In genomic region chr11:120613264-120614226, GRCh38 we compare ENCODE assay signal across 9 cellular contexts.
A peak's percentile ranks its signal among the peaks of the same experiment; 100 is the strongest.
DNase-seq lines count a peak whose midpoint lies in the region; ATAC-seq and TF ChIP-seq lines count a peak whose summit lies in the region.
"Had no signal": no experiment of that assay in that cellular context is flagged by ENCODE, and none has a peak within 500 bp of the region (broad histone marks: within the 10 kb centered on the region; RNA-seq: fewer than 3 reads in every experiment).

No MANE protein-coding gene starts in this region.

- no peak overlapping the region for H3K4me3 ChIP-seq in fibroblast of villous mesenchyme (ENCODE audit: low read depth, low read length)

- ATAC-seq in GM18517 (IDR thresholded peaks at IDR 0.05; ENCODE audit: unreplicated experiment) (peak; percentile 65), GM21360 (IDR thresholded peaks at IDR 0.05; ENCODE audit: unreplicated experiment) (peak; percentile 53), HG03095 (IDR thresholded peaks at IDR 0.05; ENCODE audit: unreplicated experiment) (peak; percentile 63)

- intact Hi-C loops in posterior cingulate gyrus (cut with DNase I) = no loop called here

- TF ChIP-seq CTCF in fibroblast of villous mesenchyme (IDR thresholded peaks at IDR 0.05; ENCODE audit: insufficient read depth, low read depth, low read length) = no peak

- DNase-seq in fibroblast of villous mesenchyme (ENCODE audit: low read depth) (peak; percentile 49), NCI-H2029 (lab: John Stamatoyannopoulos, UW) (no peak), T1000 (lab: John Stamatoyannopoulos, UW) (no peak), posterior cingulate gyrus (no peak)
- no peak for DNase-seq in effector CD8-positive, alpha-beta T cell (lab: John Stamatoyannopoulos, UW)
- DNase-seq: activated naive CD4-positive, alpha-beta T cell had no signal
